Comparison of ENCODE assay signal across 23 cellular contexts in genomic region chr9:3997492-3997891, GRCh38.
DNase-seq lines count a peak whose midpoint lies in the region; ATAC-seq, FAIRE-seq and TF ChIP-seq lines count a peak whose summit lies in the region.
"Had no signal": no experiment of that assay in that cellular context is flagged by ENCODE, and none has a peak within 500 bp of the region (broad histone marks: within the 10 kb centered on the region; RNA-seq: fewer than 3 reads in every experiment).

No MANE protein-coding gene starts in this region.

- ATAC-seq in pancreas, result no peak
- no peak for ATAC-seq in GM21381 (IDR thresholded peaks at IDR 0.05; ENCODE audit: unreplicated experiment)
- ATAC-seq: CD8-positive, alpha-beta T cell had no signal

- no peak for TF ChIP-seq CTCF in pancreas (IDR thresholded peaks at IDR 0.05)

- H3K36me3 ChIP-seq in pancreas, result no peaks in the 10 kb centered on the region
- no peaks in the 10 kb centered on the region for H3K36me3 ChIP-seq in MG63
- H3K36me3 ChIP-seq: BLaER1, HAP-1 had no signal

- 72 to 91% methylated on average over 2 of the region's 2 CpGs for WGBS in pancreas, 2 donors

- H3K27me3 ChIP-seq in pancreas (no peaks in the 10 kb centered on the region), MG63 (no peaks in the 10 kb centered on the region)
- H3K27me3 ChIP-seq: BLaER1 had no signal

- H3K9me3 ChIP-seq in pancreas (no peaks in the 10 kb centered on the region), MG63 (no peaks in the 10 kb centered on the region)
- H3K9me3 ChIP-seq: HAP-1 had no signal

- FAIRE-seq in A204.1 (lab: Jason Lieb, UNC), result peak; percentile 84
- peak; percentile 86 for FAIRE-seq in G401.6 (lab: Jason Lieb, UNC)
- peak; percentile 43 for FAIRE-seq in colon (lab: Jason Lieb, UNC)
- peak; percentile 9 for FAIRE-seq in pancreas (lab: Jason Lieb, UNC)
- FAIRE-seq: D721Med, GM12891, GM18507, H54 had no signal

- H3K4me3 ChIP-seq in pancreas, result no peak overlapping the region
- no peak overlapping the region for H3K4me3 ChIP-seq in MG63
- H3K4me3 ChIP-seq: BLaER1, HAP-1 had no signal

- intact Hi-C loops in pancreas (cut with DNase I), result no loop called here

- no peak for DNase-seq in pancreas
- DNase-seq in MG63, result no peak
- DNase-seq in NAMALWA (ENCODE audit: low spot score), result no peak
- DNase-seq: 8988T; CD4-positive, CD25-positive, alpha-beta regulatory T cell; CD8-positive, alpha-beta T cell; DMS 273 treated with DMSO at 0.1 percent for 48 hours; DMS79; EL; GF-D8; GOT3; HFFc6 had no signal

- no peaks in the 10 kb centered on the region for H3K4me1 ChIP-seq in pancreas
- H3K4me1 ChIP-seq: HAP-1 had no signal

- H3K27ac ChIP-seq in pancreas, result no peak overlapping the region
- H3K27ac ChIP-seq: BLaER1, C4-2B had no signal
